In the genomic region with DNA sequence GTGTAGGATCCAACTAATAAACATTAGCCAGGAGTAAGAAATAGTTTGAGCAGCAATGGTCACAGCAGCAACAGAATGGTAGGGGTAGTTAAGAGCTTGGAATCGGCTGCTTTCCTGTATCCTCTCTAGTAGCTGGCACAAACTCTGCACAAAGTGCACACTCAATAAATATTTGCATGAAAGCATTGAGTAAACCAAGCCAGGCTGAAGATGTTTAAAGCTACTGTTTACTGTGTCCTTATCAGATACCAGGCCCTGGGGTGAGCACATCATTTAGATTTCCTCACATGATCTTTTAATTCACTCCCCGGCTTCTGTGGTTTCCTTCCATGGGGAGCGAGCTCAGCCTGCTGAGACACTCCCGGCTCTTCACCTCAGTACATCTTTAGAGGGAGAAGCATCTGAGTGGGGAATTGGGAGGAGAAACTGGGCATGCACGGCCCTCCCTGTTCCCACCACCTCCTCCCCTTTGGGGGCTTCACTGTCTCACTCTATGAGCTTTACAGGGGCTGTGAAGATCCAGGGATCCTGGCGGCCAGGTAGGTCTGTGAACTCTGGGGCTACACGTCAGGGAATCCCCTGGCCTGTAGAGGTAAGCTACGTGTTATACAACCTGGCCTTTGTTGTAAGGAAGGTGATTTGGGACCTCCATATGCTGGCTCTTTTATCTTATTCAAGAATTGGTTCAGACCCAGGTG, we compare ENCODE assay signal across 1 cellular context.
A peak's percentile ranks its signal among the peaks of the same experiment; 100 is the strongest.
TF ChIP-seq lines count a peak whose summit lies in the region.

No MANE protein-coding gene starts in this region.

TF ChIP-seq in HepG2, 621 proteins besides CTCF, POLR2A, EP300 and RAD21 (continued from another document and continues in another):
- no peak for TF ChIP-seq ZFP36 (IDR thresholded peaks at IDR 0.05; ENCODE audit: borderline replicate concordance, low read depth, low read length, partially characterized antibody)
- TF ChIP-seq RNF2 (conservative IDR thresholded peaks at IDR 0.05; ENCODE audit: low read depth): no peak
- no peak for TF ChIP-seq ZNF629 (CRISPR knock-in tag; conservative IDR thresholded peaks at IDR 0.05)
- TF ChIP-seq HOXA3 (CRISPR knock-in tag; IDR thresholded peaks at IDR 0.05): 0 out of 2 replicates have a peak, but pooled peaks have one; percentile 22
- no peak for TF ChIP-seq PTBP1 (IDR thresholded peaks at IDR 0.05; ENCODE audit: low read depth, low read length, poor library complexity, severe bottlenecking)
- peak; percentile 37; the same call in 1 of the 2 replicates for TF ChIP-seq THRA (CRISPR knock-in tag; IDR thresholded peaks at IDR 0.05; ENCODE audit: borderline replicate concordance)
- TF ChIP-seq, protein P1, sequence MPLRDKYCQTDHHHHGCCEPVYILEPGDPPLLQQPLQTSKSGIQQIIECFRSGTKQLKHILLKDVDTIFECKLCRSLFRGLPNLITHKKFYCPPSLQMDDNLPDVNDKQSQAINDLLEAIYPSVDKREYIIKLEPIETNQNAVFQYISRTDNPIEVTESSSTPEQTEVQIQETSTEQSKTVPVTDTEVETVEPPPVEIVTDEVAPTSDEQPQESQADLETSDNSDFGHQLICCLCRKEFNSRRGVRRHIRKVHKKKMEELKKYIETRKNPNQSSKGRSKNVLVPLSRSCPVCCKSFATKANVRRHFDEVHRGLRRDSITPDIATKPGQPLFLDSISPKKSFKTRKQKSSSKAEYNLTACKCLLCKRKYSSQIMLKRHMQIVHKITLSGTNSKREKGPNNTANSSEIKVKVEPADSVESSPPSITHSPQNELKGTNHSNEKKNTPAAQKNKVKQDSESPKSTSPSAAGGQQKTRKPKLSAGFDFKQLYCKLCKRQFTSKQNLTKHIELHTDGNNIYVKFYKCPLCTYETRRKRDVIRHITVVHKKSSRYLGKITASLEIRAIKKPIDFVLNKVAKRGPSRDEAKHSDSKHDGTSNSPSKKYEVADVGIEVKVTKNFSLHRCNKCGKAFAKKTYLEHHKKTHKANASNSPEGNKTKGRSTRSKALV (CRISPR knock-in tag; IDR thresholded peaks at IDR 0.05): no peak
- peak; percentile 81 for TF ChIP-seq FOXP4 (CRISPR knock-in tag; IDR thresholded peaks at IDR 0.05)
- TF ChIP-seq YEATS2 (CRISPR knock-in tag; IDR thresholded peaks at IDR 0.05; ENCODE audit: borderline replicate concordance): no peak
- TF ChIP-seq ZNF660 (CRISPR knock-in tag; IDR thresholded peaks at IDR 0.05; ENCODE audit: borderline replicate concordance, low read depth): no peak
- TF ChIP-seq ZSCAN9 (CRISPR knock-in tag; IDR thresholded peaks at IDR 0.05; ENCODE audit: borderline replicate concordance): no peak
- peak; percentile 56; the same call in 1 of the 2 replicates for TF ChIP-seq ISL2 (CRISPR knock-in tag; IDR thresholded peaks at IDR 0.05)
- TF ChIP-seq MIXL1 (CRISPR knock-in tag; IDR thresholded peaks at IDR 0.05): peak; percentile 58; the same call in 1 of the 2 replicates
- TF ChIP-seq KDM5B (CRISPR knock-in tag; IDR thresholded peaks at IDR 0.05; ENCODE audit: borderline replicate concordance): peak; percentile 6; the same call in 1 of the 2 replicates
- TF ChIP-seq, protein P2, sequence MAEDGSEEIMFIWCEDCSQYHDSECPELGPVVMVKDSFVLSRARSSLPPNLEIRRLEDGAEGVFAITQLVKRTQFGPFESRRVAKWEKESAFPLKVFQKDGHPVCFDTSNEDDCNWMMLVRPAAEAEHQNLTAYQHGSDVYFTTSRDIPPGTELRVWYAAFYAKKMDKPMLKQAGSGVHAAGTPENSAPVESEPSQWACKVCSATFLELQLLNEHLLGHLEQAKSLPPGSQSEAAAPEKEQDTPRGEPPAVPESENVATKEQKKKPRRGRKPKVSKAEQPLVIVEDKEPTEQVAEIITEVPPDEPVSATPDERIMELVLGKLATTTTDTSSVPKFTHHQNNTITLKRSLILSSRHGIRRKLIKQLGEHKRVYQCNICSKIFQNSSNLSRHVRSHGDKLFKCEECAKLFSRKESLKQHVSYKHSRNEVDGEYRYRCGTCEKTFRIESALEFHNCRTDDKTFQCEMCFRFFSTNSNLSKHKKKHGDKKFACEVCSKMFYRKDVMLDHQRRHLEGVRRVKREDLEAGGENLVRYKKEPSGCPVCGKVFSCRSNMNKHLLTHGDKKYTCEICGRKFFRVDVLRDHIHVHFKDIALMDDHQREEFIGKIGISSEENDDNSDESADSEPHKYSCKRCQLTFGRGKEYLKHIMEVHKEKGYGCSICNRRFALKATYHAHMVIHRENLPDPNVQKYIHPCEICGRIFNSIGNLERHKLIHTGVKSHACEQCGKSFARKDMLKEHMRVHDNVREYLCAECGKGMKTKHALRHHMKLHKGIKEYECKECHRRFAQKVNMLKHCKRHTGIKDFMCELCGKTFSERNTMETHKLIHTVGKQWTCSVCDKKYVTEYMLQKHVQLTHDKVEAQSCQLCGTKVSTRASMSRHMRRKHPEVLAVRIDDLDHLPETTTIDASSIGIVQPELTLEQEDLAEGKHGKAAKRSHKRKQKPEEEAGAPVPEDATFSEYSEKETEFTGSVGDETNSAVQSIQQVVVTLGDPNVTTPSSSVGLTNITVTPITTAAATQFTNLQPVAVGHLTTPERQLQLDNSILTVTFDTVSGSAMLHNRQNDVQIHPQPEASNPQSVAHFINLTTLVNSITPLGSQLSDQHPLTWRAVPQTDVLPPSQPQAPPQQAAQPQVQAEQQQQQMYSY (CRISPR knock-in tag; IDR thresholded peaks at IDR 0.05): no peak
- no peak for TF ChIP-seq ZNF883 (CRISPR knock-in tag; IDR thresholded peaks at IDR 0.05; ENCODE audit: not compliant biosample characterization)
- no peak for TF ChIP-seq NR2F1 (CRISPR knock-in tag; IDR thresholded peaks at IDR 0.05)
- no peak for TF ChIP-seq NR2C2 (CRISPR knock-in tag; IDR thresholded peaks at IDR 0.05; ENCODE audit: borderline replicate concordance)
- TF ChIP-seq, protein P3, sequence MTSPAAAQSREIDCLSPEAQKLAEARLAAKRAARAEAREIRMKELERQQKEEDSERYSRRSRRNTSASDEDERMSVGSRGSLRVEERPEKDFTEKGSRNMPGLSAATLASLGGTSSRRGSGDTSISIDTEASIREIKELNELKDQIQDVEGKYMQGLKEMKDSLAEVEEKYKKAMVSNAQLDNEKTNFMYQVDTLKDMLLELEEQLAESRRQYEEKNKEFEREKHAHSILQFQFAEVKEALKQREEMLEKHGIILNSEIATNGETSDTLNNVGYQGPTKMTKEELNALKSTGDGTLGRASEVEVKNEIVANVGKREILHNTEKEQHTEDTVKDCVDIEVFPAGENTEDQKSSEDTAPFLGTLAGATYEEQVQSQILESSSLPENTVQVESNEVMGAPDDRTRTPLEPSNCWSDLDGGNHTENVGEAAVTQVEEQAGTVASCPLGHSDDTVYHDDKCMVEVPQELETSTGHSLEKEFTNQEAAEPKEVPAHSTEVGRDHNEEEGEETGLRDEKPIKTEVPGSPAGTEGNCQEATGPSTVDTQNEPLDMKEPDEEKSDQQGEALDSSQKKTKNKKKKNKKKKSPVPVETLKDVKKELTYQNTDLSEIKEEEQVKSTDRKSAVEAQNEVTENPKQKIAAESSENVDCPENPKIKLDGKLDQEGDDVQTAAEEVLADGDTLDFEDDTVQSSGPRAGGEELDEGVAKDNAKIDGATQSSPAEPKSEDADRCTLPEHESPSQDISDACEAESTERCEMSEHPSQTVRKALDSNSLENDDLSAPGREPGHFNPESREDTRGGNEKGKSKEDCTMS (CRISPR knock-in tag; conservative IDR thresholded peaks at IDR 0.05): no peak
- peak; percentile 41; the same call in 1 of the 2 replicates for TF ChIP-seq HMG20A (CRISPR knock-in tag; IDR thresholded peaks at IDR 0.05; ENCODE audit: borderline replicate concordance)
- no peak for TF ChIP-seq NKX3-1 (CRISPR knock-in tag; IDR thresholded peaks at IDR 0.05)
- peak; percentile 38; the same call in 1 of the 2 replicates for TF ChIP-seq ZNF609 (CRISPR knock-in tag; IDR thresholded peaks at IDR 0.05; ENCODE audit: borderline replicate concordance)
- TF ChIP-seq KLF13 (CRISPR knock-in tag; IDR thresholded peaks at IDR 0.05): no peak
- TF ChIP-seq ZHX1 (CRISPR knock-in tag; IDR thresholded peaks at IDR 0.05; ENCODE audit: low read depth): no peak
- no peak for TF ChIP-seq ZNF674 (CRISPR knock-in tag; IDR thresholded peaks at IDR 0.05; ENCODE audit: low read depth)
- no peak for TF ChIP-seq GABPA (IDR thresholded peaks at IDR 0.05; ENCODE audit: low read depth, low read length)
- TF ChIP-seq GABPA (CRISPR knock-in tag; IDR thresholded peaks at IDR 0.05; ENCODE audit: low read depth): no peak
- TF ChIP-seq ZFY (CRISPR knock-in tag; IDR thresholded peaks at IDR 0.05): no peak
- TF ChIP-seq TMF1 (CRISPR knock-in tag; IDR thresholded peaks at IDR 0.05; ENCODE audit: low read depth): no peak
- TF ChIP-seq SOX6 (IDR thresholded peaks at IDR 0.05): no peak
- TF ChIP-seq SOX6 (CRISPR knock-in tag; IDR thresholded peaks at IDR 0.05): peak; percentile 59
- no peak for TF ChIP-seq NR1H2 (CRISPR knock-in tag; IDR thresholded peaks at IDR 0.05; ENCODE audit: borderline replicate concordance, low read depth)
- no peak for TF ChIP-seq MTF1 (CRISPR knock-in tag; IDR thresholded peaks at IDR 0.05)
- peak; percentile 38; the same call in 1 of the 2 replicates for TF ChIP-seq FOXO1 (CRISPR knock-in tag; IDR thresholded peaks at IDR 0.05)
- no peak for TF ChIP-seq ZNF282 (IDR thresholded peaks at IDR 0.05; ENCODE audit: partially characterized antibody)
- TF ChIP-seq TCF7 (IDR thresholded peaks at IDR 0.05; ENCODE audit: low read depth): peak; percentile 7; the same call in 1 of the 2 replicates
